In genomic region chr1:46020005-46020404, GRCh38 we compare ENCODE assay signal across 11 cellular contexts.
"Had no signal": no experiment of that assay in that cellular context is flagged by ENCODE, and none has a peak within 500 bp of the region (broad histone marks: within the 10 kb centered on the region; RNA-seq: fewer than 3 reads in every experiment).

No MANE protein-coding gene starts in this region.

- DNase-seq: activated CD4-positive, CD25-positive, alpha-beta regulatory T cell treated with anti-CD3 and anti-CD28 coated beads, Interleukin-2, amount 50 U/mL, for 72 hours; activated naive CD4-positive, alpha-beta T cell; activated T-cell treated with anti-CD3 and anti-CD28 coated beads for 4 hours; anterior cingulate cortex; glutamatergic neuron; kidney glomerular epithelial cell; naive thymus-derived CD4-positive, alpha-beta T cell; pancreas; stomach had no signal

- H3K4me3 ChIP-seq: pancreas, smooth muscle cell, stomach had no signal

- H3K9me3 ChIP-seq: pancreas, stomach had no signal

- H3K27me3 ChIP-seq: pancreas, stomach had no signal

- H3K9me3 Mint-ChIP-seq: naive thymus-derived CD4-positive, alpha-beta T cell; T-helper 2 cell treated with Interferon-gamma antibody and Interleukin-4, amounts not matched to agents 5 μg/mL and 100 μg/mL, for 36 hours had no signal

- H3K4me3 Mint-ChIP-seq: naive thymus-derived CD4-positive, alpha-beta T cell; T-helper 2 cell treated with Interferon-gamma antibody and Interleukin-4, amounts not matched to agents 5 μg/mL and 100 μg/mL, for 36 hours had no signal

- H3K4me1 Mint-ChIP-seq: naive thymus-derived CD4-positive, alpha-beta T cell had no signal

- H3K4me1 ChIP-seq: pancreas, stomach had no signal

- H3K27ac ChIP-seq: pancreas, stomach had no signal

- ATAC-seq: naive thymus-derived CD4-positive, alpha-beta T cell; pancreas had no signal

- H3K27ac Mint-ChIP-seq: naive thymus-derived CD4-positive, alpha-beta T cell; T-helper 2 cell treated with Interferon-gamma antibody and Interleukin-4, amounts not matched to agents 5 μg/mL and 100 μg/mL, for 36 hours had no signal

- H3K27me3 Mint-ChIP-seq: naive thymus-derived CD4-positive, alpha-beta T cell had no signal
